ENCODE assay signal across 1 cellular context in genomic region chr10:97335995-97336394, GRCh38.
TF ChIP-seq lines count a peak whose summit lies in the region.

No MANE protein-coding gene starts in this region.

TF ChIP-seq in K562, 482 proteins besides CTCF, POLR2A, EP300 and RAD21 (continued from another document):
- TF ChIP-seq PBX2 (CRISPR knock-in tag; IDR thresholded peaks at IDR 0.05; ENCODE audit: low read depth) (no peak), PBX2 (tag; conservative IDR thresholded peaks at IDR 0.05; ENCODE audit: low read depth) (no peak), DDX20 (tag; IDR thresholded peaks at IDR 0.05; ENCODE audit: low read depth) (no peak), ESRRB (CRISPR knock-in tag; IDR thresholded peaks at IDR 0.05; ENCODE audit: borderline replicate concordance) (no peak), HIVEP1 (CRISPR knock-in tag; IDR thresholded peaks at IDR 0.05) (no peak), ZNF253 (CRISPR knock-in tag; conservative IDR thresholded peaks at IDR 0.05) (no peak), ZNF778 (CRISPR knock-in tag; IDR thresholded peaks at IDR 0.05) (no peak), U2AF1 (optimal IDR thresholded peaks at IDR 0.05; ENCODE audit: low read depth, low read length) (no peak)
- TF ChIP-seq, protein P1, sequence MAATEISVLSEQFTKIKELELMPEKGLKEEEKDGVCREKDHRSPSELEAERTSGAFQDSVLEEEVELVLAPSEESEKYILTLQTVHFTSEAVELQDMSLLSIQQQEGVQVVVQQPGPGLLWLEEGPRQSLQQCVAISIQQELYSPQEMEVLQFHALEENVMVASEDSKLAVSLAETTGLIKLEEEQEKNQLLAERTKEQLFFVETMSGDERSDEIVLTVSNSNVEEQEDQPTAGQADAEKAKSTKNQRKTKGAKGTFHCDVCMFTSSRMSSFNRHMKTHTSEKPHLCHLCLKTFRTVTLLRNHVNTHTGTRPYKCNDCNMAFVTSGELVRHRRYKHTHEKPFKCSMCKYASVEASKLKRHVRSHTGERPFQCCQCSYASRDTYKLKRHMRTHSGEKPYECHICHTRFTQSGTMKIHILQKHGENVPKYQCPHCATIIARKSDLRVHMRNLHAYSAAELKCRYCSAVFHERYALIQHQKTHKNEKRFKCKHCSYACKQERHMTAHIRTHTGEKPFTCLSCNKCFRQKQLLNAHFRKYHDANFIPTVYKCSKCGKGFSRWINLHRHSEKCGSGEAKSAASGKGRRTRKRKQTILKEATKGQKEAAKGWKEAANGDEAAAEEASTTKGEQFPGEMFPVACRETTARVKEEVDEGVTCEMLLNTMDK (IDR thresholded peaks at IDR 0.05; ENCODE audit: borderline replicate concordance, insufficient read depth, low read depth, low read length, poor library complexity, severe bottlenecking), result no peak
- TF ChIP-seq, protein P2, sequence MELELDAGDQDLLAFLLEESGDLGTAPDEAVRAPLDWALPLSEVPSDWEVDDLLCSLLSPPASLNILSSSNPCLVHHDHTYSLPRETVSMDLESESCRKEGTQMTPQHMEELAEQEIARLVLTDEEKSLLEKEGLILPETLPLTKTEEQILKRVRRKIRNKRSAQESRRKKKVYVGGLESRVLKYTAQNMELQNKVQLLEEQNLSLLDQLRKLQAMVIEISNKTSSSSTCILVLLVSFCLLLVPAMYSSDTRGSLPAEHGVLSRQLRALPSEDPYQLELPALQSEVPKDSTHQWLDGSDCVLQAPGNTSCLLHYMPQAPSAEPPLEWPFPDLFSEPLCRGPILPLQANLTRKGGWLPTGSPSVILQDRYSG (tag; conservative IDR thresholded peaks at IDR 0.05; ENCODE audit: low read depth), result no peak
- TF ChIP-seq, protein P3, sequence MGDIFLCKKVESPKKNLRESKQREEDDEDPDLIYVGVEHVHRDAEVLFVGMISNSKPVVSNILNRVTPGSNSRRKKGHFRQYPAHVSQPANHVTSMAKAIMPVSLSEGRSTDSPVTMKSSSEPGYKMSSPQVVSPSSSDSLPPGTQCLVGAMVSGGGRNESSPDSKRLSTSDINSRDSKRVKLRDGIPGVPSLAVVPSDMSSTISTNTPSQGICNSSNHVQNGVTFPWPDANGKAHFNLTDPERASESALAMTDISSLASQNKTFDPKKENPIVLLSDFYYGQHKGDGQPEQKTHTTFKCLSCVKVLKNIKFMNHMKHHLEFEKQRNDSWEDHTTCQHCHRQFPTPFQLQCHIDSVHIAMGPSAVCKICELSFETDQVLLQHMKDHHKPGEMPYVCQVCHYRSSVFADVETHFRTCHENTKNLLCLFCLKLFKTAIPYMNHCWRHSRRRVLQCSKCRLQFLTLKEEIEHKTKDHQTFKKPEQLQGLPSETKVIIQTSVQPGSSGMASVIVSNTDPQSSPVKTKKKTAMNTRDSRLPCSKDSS (IDR thresholded peaks at IDR 0.05; ENCODE audit: low read depth, partially characterized antibody), result no peak
